ENCODE assay signal across 26 cellular contexts in genomic region chr11:86745571-86745970, GRCh38. TPM values are rescaled to one million over a fixed set of nuclear protein-coding genes. Genes with fewer than 3 reads are reported as not detected.
DNase-seq lines count a peak whose midpoint lies in the region; TF ChIP-seq lines count a peak whose summit lies in the region.
"Had no signal": no experiment of that assay in that cellular context is flagged by ENCODE, and none has a peak within 500 bp of the region (broad histone marks: within the 10 kb centered on the region; RNA-seq: fewer than 3 reads in every experiment).

No MANE protein-coding gene starts in this region.

- no peak overlapping the region for H2BK20ac ChIP-seq in H9 (ENCODE audit: low read depth, low read length, poor library complexity, severe bottlenecking)

- H3K14ac ChIP-seq in H9 (ENCODE audit: insufficient read depth, low read length), result no peak overlapping the region

- no peaks in the 10 kb centered on the region for H3K27me3 ChIP-seq in H9 (ENCODE audit: insufficient read depth, low read length)
- H3K27me3 ChIP-seq: gastrocnemius medialis, transverse colon had no signal

- no peak overlapping the region for H2BK12ac ChIP-seq in H9 (ENCODE audit: insufficient read length, low read depth, low read length)

- no peak overlapping the region for H4K5ac ChIP-seq in H9 (ENCODE audit: insufficient read length, low read depth, low read length)

- H3K4me3 Mint-ChIP-seq in H9, result no peak overlapping the region; a peak in 1 of 5 replicates
- H3K4me3 Mint-ChIP-seq: activated CD8-positive, alpha-beta T cell treated with anti-CD3 and anti-CD28 coated beads for 36 hours; dendritic cell treated with granulocyte-macrophage colony-stimulating factor and Interleukin-4, amounts not matched to agents 40 ng/mL and 50 ng/mL, for 4 days; GM23338; mesothelial cell of epicardium; naive thymus-derived CD4-positive, alpha-beta T cell had no signal

- no peak overlapping the region for H3K27ac ChIP-seq in H9 (ENCODE audit: insufficient read length, low read depth, low read length)
- H3K27ac ChIP-seq: C4-2B, gastrocnemius medialis, SK-N-MC, transverse colon had no signal

- H3K4me1 Mint-ChIP-seq in H9, result peaks cover 10 to 12% of the 10 kb centered on the region in 2 experiments

- no peaks in the 10 kb centered on the region for H3K9me3 ChIP-seq in H9 (ENCODE audit: control insufficient read depth, low read depth, low read length)
- H3K9me3 ChIP-seq: gastrocnemius medialis, transverse colon had no signal

- WGBS in H9 (ENCODE audit: extremely low coverage, insufficient read length, low lambda C conversion rate), result no CpG with 5 or more reads among the region's 2 CpGs

- no peaks in the 10 kb centered on the region; the same call in 1 of the 2 replicates for H3K4me1 ChIP-seq in H9 (ENCODE audit: insufficient read depth, low read length)

- H3K9ac ChIP-seq in H9 (ENCODE audit: extremely low read depth, insufficient read length, low read length), result no peak overlapping the region

- no peak overlapping the region for H2AFZ ChIP-seq in H9 (ENCODE audit: low read length)
- H2AFZ ChIP-seq: GM23338 had no signal

- H3K4me3 ChIP-seq in epithelial cell of esophagus (ENCODE audit: low read length), result no peak overlapping the region
- H3K4me3 ChIP-seq: gastrocnemius medialis, GM23338, SK-N-MC, transverse colon had no signal

- H3K9me3 Mint-ChIP-seq in H9, result no peaks in the 10 kb centered on the region; a peak in 1 of 5 replicates
- H3K9me3 Mint-ChIP-seq: activated CD8-positive, alpha-beta T cell treated with anti-CD3 and anti-CD28 coated beads for 36 hours; activated naive CD4-positive, alpha-beta T cell treated with anti-CD3 and anti-CD28 coated beads, Interleukin-2, amount 50 U/mL, for 72 hours; activated T-helper 2 cell treated with anti-CD3 and anti-CD28 coated beads, Interferon-gamma antibody, Interleukin-2, Interleukin-4, amounts not matched to agents 10 μg/mL and 5 μg/mL and 100 μg/mL, durations not matched to agents 14 hours and 24 hours and 36 hours; mesothelial cell of epicardium had no signal

- H4K91ac ChIP-seq in H9 (ENCODE audit: insufficient read length, low read depth, low read length), result no peak overlapping the region

- H2BK15ac ChIP-seq in H9 (ENCODE audit: low read depth, low read length), result no peak overlapping the region

- H2AK5ac ChIP-seq in H9 (ENCODE audit: insufficient read length, low read length), result no peak overlapping the region

- H3T11ph ChIP-seq in H9 (ENCODE audit: low read length), result no peak overlapping the region

- no peak overlapping the region for H3K23ac ChIP-seq in H9 (ENCODE audit: insufficient read length, low read depth, low read length)

- H3K18ac ChIP-seq in H9 (ENCODE audit: insufficient read length, low read depth, low read length), result no peak overlapping the region

- no peak overlapping the region for H2BK5ac ChIP-seq in H9 (ENCODE audit: insufficient read length, low read length)

- no peak overlapping the region for H3K4me2 ChIP-seq in H9 (ENCODE audit: insufficient read depth, insufficient read length, low read length)
- H3K4me2 ChIP-seq: GM23338 had no signal

- H3K27ac Mint-ChIP-seq in H9, result no peak overlapping the region
- H3K27ac Mint-ChIP-seq: activated CD8-positive, alpha-beta T cell treated with anti-CD3 and anti-CD28 coated beads for 36 hours; activated naive CD4-positive, alpha-beta T cell treated with anti-CD3 and anti-CD28 coated beads, Interleukin-2, amount 50 U/mL, for 72 hours; activated T-helper 2 cell treated with anti-CD3 and anti-CD28 coated beads, Interferon-gamma antibody, Interleukin-2, Interleukin-4, amounts not matched to agents 10 μg/mL and 5 μg/mL and 100 μg/mL, durations not matched to agents 14 hours and 24 hours and 36 hours; dendritic cell treated with granulocyte-macrophage colony-stimulating factor and Interleukin-4, amounts not matched to agents 40 ng/mL and 50 ng/mL, for 4 days; GM23338; naive thymus-derived CD4-positive, alpha-beta T cell had no signal

- H3K79me2 ChIP-seq in H9 (ENCODE audit: insufficient read depth, low read length), result no peaks in the 10 kb centered on the region

- no peak for TF ChIP-seq CTCF in epithelial cell of esophagus (IDR thresholded peaks at IDR 0.05; ENCODE audit: insufficient read depth, low read depth, low read length, missing control alignments)
- no peak for TF ChIP-seq CTCF in H9 (conservative IDR thresholded peaks at IDR 0.05)

- H2BK120ac ChIP-seq in H9 (ENCODE audit: low read depth, low read length, poor library complexity, severe bottlenecking), result no peak overlapping the region

- DNase-seq in EL, result peak; percentile 62
- DNase-seq in NCI-H226, result peak; percentile 59
- peak; percentile 53 for DNase-seq in epithelial cell of esophagus (ENCODE audit: low read depth)
- peak; percentile 73 for DNase-seq in renal cortical epithelial cell (ENCODE audit: low read depth)
- DNase-seq in COLO668 (lab: John Stamatoyannopoulos, UW; ENCODE audit: unreplicated experiment), result no peak
- no peak for DNase-seq in SKM-1 (lab: John Stamatoyannopoulos, UW; ENCODE audit: unreplicated experiment)
- DNase-seq in H9, result no peak
- DNase-seq: activated CD8-positive, alpha-beta T cell treated with anti-CD3 and anti-CD28 coated beads for 36 hours; anterior cingulate cortex; central memory CD4-positive, alpha-beta T cell; gastrocnemius medialis; naive thymus-derived CD4-positive, alpha-beta T cell; NCI-H1105 treated with DMSO at 0.1 percent for 48 hours; NCI-H1930; NCI-H69; RPMI8226; small intestine; stimulated activated CD4-positive, alpha-beta T cell treated with anti-CD3 and anti-CD28 coated beads, Interleukin-2, amount 100 ng/mL, for 24 hours; transverse colon had no signal

- no peaks in the 10 kb centered on the region for H3K23me2 ChIP-seq in H9 (ENCODE audit: insufficient read length, low read depth, low read length, poor library complexity, severe bottlenecking)

- H3K27me3 Mint-ChIP-seq in H9 (ENCODE audit: low read depth), result peaks cover 2% of the 10 kb centered on the region; the same call in 1 of the 2 replicates

- peaks cover 0 to 2% (median 0%) of the 10 kb centered on the region in 3 experiments; a peak in 2 of 7 replicates for H3K36me3 Mint-ChIP-seq in H9 (ENCODE audit: insufficient read depth in 1 of 3, low read depth in 3 of 3)
- H3K36me3 Mint-ChIP-seq: activated naive CD4-positive, alpha-beta T cell treated with anti-CD3 and anti-CD28 coated beads, Interleukin-2, amount 50 U/mL, for 72 hours; mesothelial cell of epicardium; naive thymus-derived CD4-positive, alpha-beta T cell had no signal

- no peak overlapping the region for H3K56ac ChIP-seq in H9 (ENCODE audit: insufficient read length, low read depth, low read length)

- H4K20me1 ChIP-seq in H9 (ENCODE audit: control insufficient read depth, insufficient read depth, insufficient read length), result no peaks in the 10 kb centered on the region

- no peak overlapping the region for H3K4ac ChIP-seq in H9 (ENCODE audit: low read depth, low read length)

- H3K79me1 ChIP-seq in H9 (ENCODE audit: insufficient read depth, low read depth, low read length, poor library complexity, severe bottlenecking), result no peaks in the 10 kb centered on the region

- H4K8ac ChIP-seq in H9 (replicated peaks; ENCODE audit: insufficient read length, low read depth, low read length), result no peak overlapping the region

RNA-seq across cellular contexts. Expression of gene PRSS23, which starts 54.8 kb away (rescaled TPM):
- 197 and 327 TPM in 2 replicates for total RNA-seq in renal cortical epithelial cell
- 6.3 and 6.9 TPM in 2 replicates for total RNA-seq in H9 (2021)

Comparison
In these comparisons a context has a peak if more than half of its experiments do, and no peak if none do; other contexts are left out.
1. DNase-seq: peak in EL (single experiment), NCI-H226 (single experiment), epithelial cell of esophagus (single experiment) and renal cortical epithelial cell (single experiment); none in COLO668 (single experiment), SKM-1 (single experiment) and H9 (single experiment).
2. RNA of gene PRSS23, which starts 54.8 kb away (total RNA-seq): 197 to 327 TPM in renal cortical epithelial cell; 6.3 to 6.9 TPM in H9; every median in the first group is over 10 times any median in the second.